13 cellular contexts compared by ENCODE assay signal in the genomic region with DNA sequence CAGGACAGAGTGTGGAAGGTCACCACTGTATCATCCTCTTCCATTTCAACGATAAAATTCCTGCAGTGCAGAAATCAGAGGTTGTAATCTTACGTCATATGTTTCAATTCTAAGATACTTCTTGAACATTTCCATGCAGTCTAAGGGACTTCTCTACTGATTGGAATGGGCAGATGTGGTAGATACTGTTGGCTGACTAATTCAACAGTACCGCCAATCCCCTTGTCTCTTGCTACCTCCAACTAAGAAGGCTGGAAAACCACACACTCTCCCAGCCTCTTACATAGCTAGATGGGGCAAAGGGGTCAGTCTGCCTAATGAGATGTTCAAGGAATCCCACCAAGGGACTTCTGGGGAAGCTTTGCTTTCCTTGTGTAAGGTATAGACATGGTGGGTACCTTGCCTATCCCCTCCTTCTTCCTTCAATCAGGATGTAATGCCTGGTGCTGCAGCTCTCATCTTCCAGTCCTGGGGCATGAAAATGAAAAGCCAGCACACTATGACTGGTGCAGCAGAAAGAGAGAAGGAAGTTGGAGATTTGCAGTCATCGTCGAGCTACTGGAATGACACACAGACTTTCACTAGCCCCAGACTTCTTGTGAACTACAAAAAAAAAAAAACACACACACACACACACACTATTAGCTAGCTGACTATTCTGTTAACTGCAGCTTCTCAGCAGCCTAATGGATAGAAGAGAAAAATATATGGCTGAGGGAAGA.
A peak's percentile ranks its signal among the peaks of the same experiment; 100 is the strongest.
DNase-seq lines count a peak whose midpoint lies in the region; ATAC-seq, FAIRE-seq and TF ChIP-seq lines count a peak whose summit lies in the region.
"Had no signal": no experiment of that assay in that cellular context is flagged by ENCODE, and none has a peak within 500 bp of the region (broad histone marks: within the 10 kb centered on the region; RNA-seq: fewer than 3 reads in every experiment).

No MANE protein-coding gene starts in this region.

- no peak overlapping the region for H2AK5ac ChIP-seq in H9 (ENCODE audit: insufficient read length, low read length)

- H3K23me2 ChIP-seq in H9 (ENCODE audit: insufficient read length, low read depth, low read length, poor library complexity, severe bottlenecking), result no peaks in the 10 kb centered on the region

- H3K4me1 ChIP-seq in foreskin keratinocyte (peaks cover 50% of the 10 kb centered on the region), H9 (ENCODE audit: insufficient read depth, low read length) (no peaks in the 10 kb centered on the region; the same call in 1 of the 2 replicates), upper lobe of right lung (peaks cover 7% of the 10 kb centered on the region)
- H3K4me1 ChIP-seq: parathyroid adenoma had no signal

- no peak overlapping the region for H2BK120ac ChIP-seq in H9 (ENCODE audit: low read depth, low read length, poor library complexity, severe bottlenecking)

- no peak overlapping the region for H2BK12ac ChIP-seq in H9 (ENCODE audit: insufficient read length, low read depth, low read length)

- H3K4me2 ChIP-seq in H9 (ENCODE audit: insufficient read depth, insufficient read length, low read length), result no peak overlapping the region

- H4K20me1 ChIP-seq in H9 (ENCODE audit: control insufficient read depth, insufficient read depth, insufficient read length), result no peaks in the 10 kb centered on the region

- TF ChIP-seq CTCF in foreskin keratinocyte (conservative IDR thresholded peaks at IDR 0.05) (no peak), H9 (conservative IDR thresholded peaks at IDR 0.05) (no peak), upper lobe of right lung (IDR thresholded peaks at IDR 0.05) (no peak), WERI-Rb-1 (IDR thresholded peaks at IDR 0.05; ENCODE audit: low read depth, low read length) (no peak)

- no peak overlapping the region for H2BK5ac ChIP-seq in H9 (ENCODE audit: insufficient read length, low read length)

- H3K9me3 Mint-ChIP-seq in H9, result peaks cover 0 to 2% of the 10 kb centered on the region in 2 experiments; a peak in 1 of 5 replicates
- H3K9me3 Mint-ChIP-seq: T-helper 1 cell treated with Interleukin-12 subunit alpha and Interleukin-12 subunit beta and Interleukin-4 antibody, amounts not matched to agents 30 μg/mL and 1 μg/mL, for 36 hours had no signal

- no peak overlapping the region for H4K8ac ChIP-seq in H9 (replicated peaks; ENCODE audit: insufficient read length, low read depth, low read length)

- peaks cover 20 to 21% of the 10 kb centered on the region in 2 experiments for H3K4me1 Mint-ChIP-seq in H9

- no peak overlapping the region for H3K56ac ChIP-seq in H9 (ENCODE audit: insufficient read length, low read depth, low read length)

- no peak overlapping the region; a peak in 1 of 7 replicates for H3K27ac Mint-ChIP-seq in H9
- H3K27ac Mint-ChIP-seq: T-helper 1 cell treated with Interleukin-12 subunit alpha and Interleukin-12 subunit beta and Interleukin-4 antibody, amounts not matched to agents 30 μg/mL and 1 μg/mL, for 36 hours had no signal

- no peak overlapping the region for H3K18ac ChIP-seq in H9 (ENCODE audit: insufficient read length, low read depth, low read length)

- H3K36me3 Mint-ChIP-seq in H9 (ENCODE audit: insufficient read depth in 1 of 3, low read depth in 3 of 3), result no peaks in the 10 kb centered on the region

- H3K9me3 ChIP-seq in H9 (ENCODE audit: control insufficient read depth, low read depth, low read length) (no peaks in the 10 kb centered on the region), upper lobe of right lung (no peaks in the 10 kb centered on the region), WERI-Rb-1 (ENCODE audit: severe bottlenecking) (no peaks in the 10 kb centered on the region)

- H3K4ac ChIP-seq in H9 (ENCODE audit: low read depth, low read length), result no peak overlapping the region

- H3K79me1 ChIP-seq in H9 (ENCODE audit: insufficient read depth, low read depth, low read length, poor library complexity, severe bottlenecking), result no peaks in the 10 kb centered on the region

- no peak overlapping the region for H4K5ac ChIP-seq in H9 (ENCODE audit: insufficient read length, low read depth, low read length)

- WGBS in H9 (ENCODE audit: extremely low coverage, insufficient read length, low lambda C conversion rate), result no CpG with 5 or more reads among the region's 5 CpGs

- H3K79me2 ChIP-seq in H9 (ENCODE audit: insufficient read depth, low read length), result no peaks in the 10 kb centered on the region
- H3K79me2 ChIP-seq: parathyroid adenoma had no signal

- peak; percentile 88 for FAIRE-seq in GM19239 (lab: Jason Lieb, UNC)

- no peak overlapping the region for H3K4me3 Mint-ChIP-seq in H9
- H3K4me3 Mint-ChIP-seq: T-helper 1 cell treated with Interleukin-12 subunit alpha and Interleukin-12 subunit beta and Interleukin-4 antibody, amounts not matched to agents 30 μg/mL and 1 μg/mL, for 36 hours had no signal

- H3K27me3 ChIP-seq in foreskin keratinocyte, result no peaks in the 10 kb centered on the region
- no peaks in the 10 kb centered on the region for H3K27me3 ChIP-seq in H9 (ENCODE audit: insufficient read depth, low read length)
- H3K27me3 ChIP-seq in upper lobe of right lung, result no peaks in the 10 kb centered on the region
- H3K27me3 ChIP-seq in WERI-Rb-1 (ENCODE audit: insufficient read depth, low read depth, severe bottlenecking), result no peaks in the 10 kb centered on the region

- DNase-seq in activated CD4-positive, CD25-positive, alpha-beta regulatory T cell (lab: John Stamatoyannopoulos, UW), result no peak
- DNase-seq in GM19239 (ENCODE audit: insufficient read length, low spot score) (no peak), foreskin keratinocyte (peak in 1 of 2 donors; percentile 71), H9 (no peak), upper lobe of right lung (no peak), WERI-Rb-1 (no peak)
- DNase-seq: erythroblast, GDM1, GOT3 had no signal

- H3K14ac ChIP-seq in H9 (ENCODE audit: insufficient read depth, low read length), result no peak overlapping the region

- H2BK20ac ChIP-seq in H9 (ENCODE audit: low read depth, low read length, poor library complexity, severe bottlenecking), result no peak overlapping the region

- H3K36me3 ChIP-seq in upper lobe of right lung, result no peaks in the 10 kb centered on the region
- H3K36me3 ChIP-seq in WERI-Rb-1, result no peaks in the 10 kb centered on the region

- intact Hi-C loops in upper lobe of right lung (cut with DNase I), result no loop called here

- H3K27me3 Mint-ChIP-seq in H9 (ENCODE audit: low read depth), result no peaks in the 10 kb centered on the region

- no peak overlapping the region for H2BK15ac ChIP-seq in H9 (ENCODE audit: low read depth, low read length)

- H3K27ac ChIP-seq in foreskin keratinocyte, result peak overlapping the region; percentile 17
- H3K27ac ChIP-seq in H9 (ENCODE audit: insufficient read length, low read depth, low read length), result no peak overlapping the region
- H3K27ac ChIP-seq in upper lobe of right lung, result no peak overlapping the region
- no peak overlapping the region for H3K27ac ChIP-seq in WERI-Rb-1
- H3K27ac ChIP-seq: parathyroid adenoma had no signal

- no peak overlapping the region for H2AFZ ChIP-seq in H9 (ENCODE audit: low read length)
- H2AFZ ChIP-seq: parathyroid adenoma had no signal

- no peak overlapping the region for H3K4me3 ChIP-seq in upper lobe of right lung
- H3K4me3 ChIP-seq in WERI-Rb-1 (ENCODE audit: low read depth, low read length), result no peak overlapping the region

- peak; percentile 30 to 39 for ATAC-seq in activated CD4-positive, CD25-positive, alpha-beta regulatory T cell treated with anti-CD3 and anti-CD28 coated beads, Interleukin-2, amount 50 U/mL, for 24 hours
- ATAC-seq in HG03342 (IDR thresholded peaks at IDR 0.05; ENCODE audit: unreplicated experiment) (peak; percentile 50), foreskin keratinocyte (peak; percentile 43), upper lobe of right lung (no peak)

- H3K9ac ChIP-seq in H9 (ENCODE audit: extremely low read depth, insufficient read length, low read length), result no peak overlapping the region
- H3K9ac ChIP-seq: parathyroid adenoma had no signal

- H4K91ac ChIP-seq in H9 (ENCODE audit: insufficient read length, low read depth, low read length), result no peak overlapping the region

- H3T11ph ChIP-seq in H9 (ENCODE audit: low read length), result no peak overlapping the region

- H3K23ac ChIP-seq in H9 (ENCODE audit: insufficient read length, low read depth, low read length), result no peak overlapping the region
